11 cellular contexts compared by ENCODE assay signal in genomic region chr5:72402959-72403628, GRCh38.
DNase-seq lines count a peak whose midpoint lies in the region; ATAC-seq and TF ChIP-seq lines count a peak whose summit lies in the region.
"Had no signal": no experiment of that assay in that cellular context is flagged by ENCODE, and none has a peak within 500 bp of the region (broad histone marks: within the 10 kb centered on the region; RNA-seq: fewer than 3 reads in every experiment).

No MANE protein-coding gene starts in this region.

- peaks cover 9 to 65% (median 20%) of the 10 kb centered on the region in 11 donors for H3K9me3 Mint-ChIP-seq in naive thymus-derived CD4-positive, alpha-beta T cell
- peaks cover 12% of the 10 kb centered on the region for H3K9me3 Mint-ChIP-seq in CD4-positive, alpha-beta T cell

- H3K27ac ChIP-seq in gastrocnemius medialis: peak overlapping the region; percentile 42 to 68 (median 54)
- H3K27ac ChIP-seq in naive thymus-derived CD4-positive, alpha-beta T cell (ENCODE audit: low read depth, low read length): no peak overlapping the region
- H3K27ac ChIP-seq in prostate gland: no peak overlapping the region
- no peak overlapping the region for H3K27ac ChIP-seq in CD4-positive, alpha-beta T cell (ENCODE audit: low read depth, low read length)

- WGBS in prostate gland: 59% methylated on average over 4 of the region's 4 CpGs

- TF ChIP-seq POLR2A in gastrocnemius medialis (IDR thresholded peaks at IDR 0.05) (no peak), prostate gland (IDR thresholded peaks at IDR 0.05) (no peak)

- H3K4me3 Mint-ChIP-seq in naive thymus-derived CD4-positive, alpha-beta T cell: no peak overlapping the region
- H3K4me3 Mint-ChIP-seq in CD4-positive, alpha-beta T cell: no peak overlapping the region
- H3K4me3 Mint-ChIP-seq: activated naive CD8-positive, alpha-beta T cell treated with anti-CD3 and anti-CD28 coated beads for 36 hours; immature natural killer cell had no signal

- H3K4me1 Mint-ChIP-seq in naive thymus-derived CD4-positive, alpha-beta T cell: peaks cover 0 to 5% (median 0%) of the 10 kb centered on the region in 7 donors
- no peaks in the 10 kb centered on the region for H3K4me1 Mint-ChIP-seq in CD4-positive, alpha-beta T cell (ENCODE audit: low read depth)
- H3K4me1 Mint-ChIP-seq: activated naive CD8-positive, alpha-beta T cell treated with anti-CD3 and anti-CD28 coated beads for 36 hours; immature natural killer cell had no signal

- POLR2A ChIA-PET in naive thymus-derived CD4-positive, alpha-beta T cell (lab: Charles Lee): no interaction called here
- POLR2A ChIA-PET in CD4-positive, alpha-beta T cell (lab: Charles Lee): no interaction called here

- no peak overlapping the region for H3K27ac Mint-ChIP-seq in naive thymus-derived CD4-positive, alpha-beta T cell
- no peak overlapping the region for H3K27ac Mint-ChIP-seq in CD4-positive, alpha-beta T cell
- H3K27ac Mint-ChIP-seq: activated naive CD8-positive, alpha-beta T cell treated with anti-CD3 and anti-CD28 coated beads for 36 hours; immature natural killer cell had no signal

- CTCF ChIA-PET in naive thymus-derived CD4-positive, alpha-beta T cell (lab: Charles Lee): no interaction called here
- CTCF ChIA-PET in CD4-positive, alpha-beta T cell (lab: Charles Lee): no interaction called here

- DNase-seq in GM13977 (ENCODE audit: low spot score) (no peak), RPMI7951 (ENCODE audit: low read depth) (peak; percentile 47), fibroblast of pulmonary artery (ENCODE audit: low read depth) (no peak), gastrocnemius medialis (no peak), prostate gland (ENCODE audit: low spot score) (no peak), MG63 (no peak)
- no peak for DNase-seq in naive thymus-derived CD4-positive, alpha-beta T cell
- DNase-seq in CD4-positive, alpha-beta T cell: no peak
- DNase-seq: activated naive CD8-positive, alpha-beta T cell treated with anti-CD3 and anti-CD28 coated beads for 36 hours; immature natural killer cell; NCI-H146 had no signal

- H3K4me3 ChIP-seq in fibroblast of pulmonary artery (replicated peaks; ENCODE audit: low read depth, low read length) (no peak overlapping the region), gastrocnemius medialis (no peak overlapping the region), prostate gland (no peak overlapping the region), MG63 (no peak overlapping the region)
- no peak overlapping the region for H3K4me3 ChIP-seq in naive thymus-derived CD4-positive, alpha-beta T cell (ENCODE audit: low read length)

- TF ChIP-seq CTCF in GM13977 (IDR thresholded peaks at IDR 0.05; ENCODE audit: extremely low read depth, insufficient read depth, missing control alignments): peak; percentile 17
- TF ChIP-seq CTCF in fibroblast of pulmonary artery (IDR thresholded peaks at IDR 0.05; ENCODE audit: low read length, missing control alignments): peak; percentile 42
- no peak for TF ChIP-seq CTCF in gastrocnemius medialis (IDR thresholded peaks at IDR 0.05 in 4 of 5, conservative IDR thresholded peaks at IDR 0.05 in 1 of 5)
- TF ChIP-seq CTCF in prostate gland (IDR thresholded peaks at IDR 0.05): no peak
- no peak for TF ChIP-seq CTCF in CD4-positive, alpha-beta T cell (IDR thresholded peaks at IDR 0.05)

- H3K27me3 Mint-ChIP-seq in naive thymus-derived CD4-positive, alpha-beta T cell: peaks cover 4 to 26% (median 13%) of the 10 kb centered on the region in 5 donors
- H3K27me3 Mint-ChIP-seq in CD4-positive, alpha-beta T cell: peaks cover 16% of the 10 kb centered on the region

- H3K36me3 ChIP-seq in gastrocnemius medialis (no peaks in the 10 kb centered on the region), prostate gland (no peaks in the 10 kb centered on the region), MG63 (no peaks in the 10 kb centered on the region)
- H3K36me3 ChIP-seq in naive thymus-derived CD4-positive, alpha-beta T cell (ENCODE audit: control insufficient read depth in 2 of 3, insufficient read depth in 3 of 3, low read length in 3 of 3): no peaks in the 10 kb centered on the region

- H3K9me3 ChIP-seq in gastrocnemius medialis (no peaks in the 10 kb centered on the region), prostate gland (no peaks in the 10 kb centered on the region), MG63 (peaks cover 29% of the 10 kb centered on the region)
- H3K9me3 ChIP-seq in naive thymus-derived CD4-positive, alpha-beta T cell (ENCODE audit: control insufficient read depth in 2 of 3, low read length in 3 of 3): peaks cover 0 to 9% (median 0%) of the 10 kb centered on the region in 3 experiments
- H3K9me3 ChIP-seq in CD4-positive, alpha-beta T cell (ENCODE audit: control insufficient read depth, low read length): peaks cover 16% of the 10 kb centered on the region

- no peak for ATAC-seq in gastrocnemius medialis
- ATAC-seq in naive thymus-derived CD4-positive, alpha-beta T cell: no peak
- ATAC-seq in CD4-positive, alpha-beta T cell (ENCODE audit: poor library complexity): no peak

- no peaks in the 10 kb centered on the region for H3K27me3 ChIP-seq in gastrocnemius medialis
- no peaks in the 10 kb centered on the region for H3K27me3 ChIP-seq in naive thymus-derived CD4-positive, alpha-beta T cell (ENCODE audit: control insufficient read depth in 2 of 2, insufficient read depth in 2 of 2, low read length in 2 of 2)
- H3K27me3 ChIP-seq in prostate gland (replicated peaks; ENCODE audit: insufficient read depth): no peaks in the 10 kb centered on the region
- no peaks in the 10 kb centered on the region for H3K27me3 ChIP-seq in MG63
- H3K27me3 ChIP-seq in CD4-positive, alpha-beta T cell (ENCODE audit: control insufficient read depth, insufficient read depth, low read length): peaks cover 5% of the 10 kb centered on the region

- H3K36me3 Mint-ChIP-seq in naive thymus-derived CD4-positive, alpha-beta T cell: peaks cover 0 to 13% (median 4%) of the 10 kb centered on the region in 5 donors
- no peaks in the 10 kb centered on the region for H3K36me3 Mint-ChIP-seq in CD4-positive, alpha-beta T cell (ENCODE audit: low read depth)

- H3K4me1 ChIP-seq in gastrocnemius medialis (peaks cover 8 to 10% of the 10 kb centered on the region in 2 donors), prostate gland (replicated peaks) (no peaks in the 10 kb centered on the region)
- H3K4me1 ChIP-seq in naive thymus-derived CD4-positive, alpha-beta T cell (ENCODE audit: control insufficient read depth in 2 of 2, insufficient read depth in 2 of 2, low read length in 2 of 2): no peaks in the 10 kb centered on the region

- intact Hi-C loops in gastrocnemius medialis (cut with DNase I; ENCODE audit: low total_unique reads) (no loop called here), prostate gland (cut with DNase I) (no loop called here)
- intact Hi-C loops in naive thymus-derived CD4-positive, alpha-beta T cell (cut with micrococcal nuclease): no loop called here
- intact Hi-C loops in CD4-positive, alpha-beta T cell (cut with DNase I, micrococcal nuclease): no loop called here

- in situ Hi-C loops in GM13977 (cut with MboI; ENCODE audit: low pct_unique_long_range_greater_than_20kb, low sequenced_read_pairs, unreplicated experiment) (no loop called here), gastrocnemius medialis (cut with MboI; ENCODE audit: low sequenced_read_pairs in 4 of 4) (loop anchor here in 1 of 4 donors (10.0 kb wide), 1 partner anchor 52 kb away; no protein-coding TSS in a partner anchor)

Comparison
In these comparisons a context has a peak if more than half of its experiments do, and no peak if none do; other contexts are left out.
1. CTCF ChIP-seq: peak in GM13977 (single experiment) and fibroblast of pulmonary artery (single experiment); none in gastrocnemius medialis (0 of 5), prostate gland (0 of 4) and CD4-positive, alpha-beta T cell (single experiment).
2. H3K27ac ChIP-seq: peak in gastrocnemius medialis (4 of 4); none in naive thymus-derived CD4-positive, alpha-beta T cell (single experiment), prostate gland (0 of 2) and CD4-positive, alpha-beta T cell (single experiment).